ENCODE assay signal across 10 cellular contexts in genomic region chr10:132546567-132547420, GRCh38. TPM values are rescaled to one million over a fixed set of nuclear protein-coding genes. Genes with fewer than 3 reads are reported as not detected.
DNase-seq lines count a peak whose midpoint lies in the region; ATAC-seq and TF ChIP-seq lines count a peak whose summit lies in the region.
"Had no signal": no experiment of that assay in that cellular context is flagged by ENCODE, and none has a peak within 500 bp of the region (broad histone marks: within the 10 kb centered on the region; RNA-seq: fewer than 3 reads in every experiment).

No MANE protein-coding gene starts in this region.

- H3K27me3 ChIP-seq in CD4-positive, alpha-beta T cell (ENCODE audit: control insufficient read depth, insufficient read depth, low read length) = no peaks in the 10 kb centered on the region
- H3K27me3 ChIP-seq in HL-60 (ENCODE audit: insufficient read depth, poor library complexity, severe bottlenecking) (no peaks in the 10 kb centered on the region), prostate gland (replicated peaks; ENCODE audit: insufficient read depth) (no peaks in the 10 kb centered on the region)
- H3K27me3 ChIP-seq: foreskin keratinocyte had no signal

- no peak overlapping the region for H3K4me3 ChIP-seq in HL-60 (replicated peaks; ENCODE audit: insufficient read depth, low read length)
- no peak overlapping the region for H3K4me3 ChIP-seq in prostate gland

- no peaks in the 10 kb centered on the region for H3K36me3 ChIP-seq in prostate gland

- H3K27ac ChIP-seq in CD4-positive, alpha-beta T cell (ENCODE audit: low read depth, low read length) = no peak overlapping the region
- peak overlapping the region; percentile 24; the same call in 1 of the 2 replicates for H3K27ac ChIP-seq in HL-60 (replicated peaks)
- no peak overlapping the region for H3K27ac ChIP-seq in prostate gland
- H3K27ac ChIP-seq: foreskin keratinocyte had no signal

- H3K9me3 Mint-ChIP-seq in CD4-positive, alpha-beta T cell = no peaks in the 10 kb centered on the region
- H3K9me3 Mint-ChIP-seq in activated naive CD8-positive, alpha-beta T cell treated with anti-CD3 and anti-CD28 coated beads, Interleukin-2, amount 10 ng/mL, durations not matched to agents 7 days and 5 days = no peaks in the 10 kb centered on the region
- H3K9me3 Mint-ChIP-seq in naive B cell = no peaks in the 10 kb centered on the region

- H3K4me3 Mint-ChIP-seq in CD4-positive, alpha-beta T cell = peak overlapping the region; percentile 38
- no peak overlapping the region for H3K4me3 Mint-ChIP-seq in activated naive CD8-positive, alpha-beta T cell treated with anti-CD3 and anti-CD28 coated beads, Interleukin-2, amount 10 ng/mL, durations not matched to agents 7 days and 5 days
- H3K4me3 Mint-ChIP-seq in naive B cell = peak overlapping the region; percentile 62 to 91 (median 79)

- POLR2A ChIA-PET in CD4-positive, alpha-beta T cell (lab: Charles Lee) = no interaction called here
- POLR2A ChIA-PET in activated naive CD8-positive, alpha-beta T cell treated with anti-CD3 and anti-CD28 coated beads, Interleukin-2, amount 10 ng/mL, durations not matched to agents 7 days and 5 days (lab: Charles Lee) = no interaction called here

- peaks cover 6% of the 10 kb centered on the region for H3K4me1 ChIP-seq in prostate gland (replicated peaks)
- H3K4me1 ChIP-seq: foreskin keratinocyte had no signal

- TF ChIP-seq CTCF in CD4-positive, alpha-beta T cell (IDR thresholded peaks at IDR 0.05) = no peak
- TF ChIP-seq CTCF in HL-60 (IDR thresholded peaks at IDR 0.05; ENCODE audit: insufficient read depth, low read length) = no peak
- no peak for TF ChIP-seq CTCF in prostate gland (IDR thresholded peaks at IDR 0.05)

- H3K4me1 Mint-ChIP-seq in CD4-positive, alpha-beta T cell (ENCODE audit: low read depth) = peaks cover 65% of the 10 kb centered on the region
- H3K4me1 Mint-ChIP-seq in activated naive CD8-positive, alpha-beta T cell treated with anti-CD3 and anti-CD28 coated beads, Interleukin-2, amount 10 ng/mL, durations not matched to agents 7 days and 5 days = peaks cover 42% of the 10 kb centered on the region
- peaks cover 55 to 93% (median 87%) of the 10 kb centered on the region in 3 donors for H3K4me1 Mint-ChIP-seq in naive B cell

- peak in 1 of 10 experiments; percentile 33 for DNase-seq in CD4-positive, alpha-beta T cell
- DNase-seq in HL-60 (ENCODE audit: low read depth in 1 of 2, low spot score in 1 of 2) (no peak), naive B cell (peak; percentile 80), superior temporal gyrus (ENCODE audit: extremely low spot score) (no peak), prostate gland (ENCODE audit: low spot score) (no peak)
- no peak for DNase-seq in activated naive CD8-positive, alpha-beta T cell treated with anti-CD3 and anti-CD28 coated beads, Interleukin-2, amount 10 ng/mL, durations not matched to agents 7 days and 5 days
- DNase-seq: DMS 273 treated with DMSO at 0.1 percent for 48 hours, foreskin keratinocyte had no signal

- TF ChIP-seq POLR2A in prostate gland (IDR thresholded peaks at IDR 0.05) = no peak

- no peaks in the 10 kb centered on the region for H3K9me3 ChIP-seq in CD4-positive, alpha-beta T cell (ENCODE audit: control insufficient read depth, low read length)
- H3K9me3 ChIP-seq in prostate gland = no peaks in the 10 kb centered on the region

- CTCF ChIA-PET in CD4-positive, alpha-beta T cell (lab: Charles Lee) = no interaction called here

- WGBS in prostate gland = 73% methylated on average over 22 of the region's 26 CpGs

- H3K27ac Mint-ChIP-seq in CD4-positive, alpha-beta T cell = peak overlapping the region; percentile 59
- H3K27ac Mint-ChIP-seq in activated naive CD8-positive, alpha-beta T cell treated with anti-CD3 and anti-CD28 coated beads, Interleukin-2, amount 10 ng/mL, durations not matched to agents 7 days and 5 days = peak overlapping the region; percentile 60
- H3K27ac Mint-ChIP-seq in naive B cell = peak overlapping the region in 5 of 6 donors; percentile 96 to 99 (median 98)

- no peaks in the 10 kb centered on the region for H3K36me3 Mint-ChIP-seq in CD4-positive, alpha-beta T cell (ENCODE audit: low read depth)
- peaks cover 2% of the 10 kb centered on the region for H3K36me3 Mint-ChIP-seq in activated naive CD8-positive, alpha-beta T cell treated with anti-CD3 and anti-CD28 coated beads, Interleukin-2, amount 10 ng/mL, durations not matched to agents 7 days and 5 days
- H3K36me3 Mint-ChIP-seq in naive B cell = no peaks in the 10 kb centered on the region

- no peaks in the 10 kb centered on the region for H3K27me3 Mint-ChIP-seq in CD4-positive, alpha-beta T cell
- no peaks in the 10 kb centered on the region for H3K27me3 Mint-ChIP-seq in activated naive CD8-positive, alpha-beta T cell treated with anti-CD3 and anti-CD28 coated beads, Interleukin-2, amount 10 ng/mL, durations not matched to agents 7 days and 5 days
- no peaks in the 10 kb centered on the region for H3K27me3 Mint-ChIP-seq in naive B cell

- intact Hi-C loops in CD4-positive, alpha-beta T cell (cut with DNase I, micrococcal nuclease) = no loop called here
- intact Hi-C loops in prostate gland (cut with DNase I) = no loop called here

- ATAC-seq in CD4-positive, alpha-beta T cell (ENCODE audit: poor library complexity) = no peak
- ATAC-seq in activated naive CD8-positive, alpha-beta T cell treated with anti-CD3 and anti-CD28 coated beads, Interleukin-2, amount 10 ng/mL, durations not matched to agents 7 days and 5 days (ENCODE audit: low read depth) = no peak
- ATAC-seq in naive B cell (ENCODE audit: low read depth in 2 of 2) = peak; percentile 40 to 49
- ATAC-seq in HG02763 (IDR thresholded peaks at IDR 0.05; ENCODE audit: unreplicated experiment) = no peak
- ATAC-seq in HG02571 (IDR thresholded peaks at IDR 0.05; ENCODE audit: unreplicated experiment) = no peak
- ATAC-seq: foreskin keratinocyte had no signal

RNA-seq across cellular contexts. Expression of gene INPP5A, which starts 9.2 kb away (rescaled TPM):
- 10 to 100 TPM; 22.0 to 24.8 TPM for total RNA-seq in CD4-positive, alpha-beta T cell
- 10 to 100 TPM; 14.1 to 15.7 TPM for total RNA-seq in activated naive CD8-positive, alpha-beta T cell treated with anti-CD3 and anti-CD28 coated beads, Interleukin-2, amount 10 ng/mL, durations not matched to agents 7 days and 5 days
- polyA plus RNA-seq in naive B cell (ENCODE audit: low read depth in 6 of 6) = 1 to 10 TPM; 1.3 to 6.7 (median 2.1) TPM
- 10 to 100 TPM; 49.5 to 83.3 TPM for total RNA-seq in prostate gland

Comparison
In these comparisons a context has a peak if more than half of its experiments do, and no peak if none do; other contexts are left out.
1. ATAC-seq: peak in naive B cell (2 of 2); none in CD4-positive, alpha-beta T cell (single experiment), activated naive CD8-positive, alpha-beta T cell treated with anti-CD3 and anti-CD28 coated beads, Interleukin-2, amount 10 ng/mL, durations not matched to agents 7 days and 5 days (single experiment), HG02763 (single experiment) and HG02571 (single experiment).
2. Peak in every context shown above with its lines, with median percentiles within 50 percentile points of each other: H3K27ac Mint-ChIP-seq.